In the genomic region with DNA sequence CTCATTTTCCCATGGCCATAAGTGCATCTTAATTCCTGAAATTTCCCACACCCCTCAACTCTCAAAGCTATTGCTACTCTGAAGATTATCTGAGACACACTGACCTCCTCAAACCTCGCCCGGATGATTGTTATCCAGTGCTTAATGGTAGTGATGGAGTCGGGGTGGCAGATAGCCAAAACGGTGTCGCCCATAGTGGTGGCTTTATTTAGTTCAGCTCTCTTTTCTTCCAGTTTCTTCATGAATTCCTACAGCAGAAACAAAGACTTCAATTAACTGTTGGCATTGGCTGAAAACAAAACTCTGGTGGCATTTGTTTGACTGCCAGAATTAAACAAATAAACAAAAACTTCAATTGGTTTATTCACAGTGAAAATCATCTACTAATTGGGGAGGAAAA, we compare ENCODE assay signal across 18 cellular contexts.
"Had no signal": no experiment of that assay in that cellular context is flagged by ENCODE, and none has a peak within 500 bp of the region (broad histone marks: within the 10 kb centered on the region; RNA-seq: fewer than 3 reads in every experiment).

No MANE protein-coding gene starts in this region.

- H3K27me3 ChIP-seq: colonic mucosa, neural progenitor cell, ovary, right lobe of liver, tibial artery, upper lobe of left lung, uterus had no signal

- H3K36me3 Mint-ChIP-seq: natural killer cell treated with Interleukin-12 subunit alpha and Interleukin-12 subunit beta and Interleukin-15 and Interleukin-18, amount 100 ng/mL, for 72 hours; stimulated activated effector memory CD8-positive, alpha-beta T cell treated with anti-CD3 and anti-CD28 coated beads, Interleukin-12 subunit alpha, Interleukin-12 subunit beta, amount 100 ng/mL, for 72 hours had no signal

- H3K4me3 ChIP-seq: colonic mucosa, neural progenitor cell, ovary, prostate gland, right lobe of liver, tibial artery, upper lobe of left lung, uterus had no signal

- ATAC-seq: natural killer cell treated with Interleukin-12 subunit alpha and Interleukin-12 subunit beta and Interleukin-15 and Interleukin-18, amount 100 ng/mL, for 72 hours; right lobe of liver; stimulated activated effector memory CD8-positive, alpha-beta T cell treated with anti-CD3 and anti-CD28 coated beads, Interleukin-12 subunit alpha, Interleukin-12 subunit beta, amount 100 ng/mL, for 72 hours; stimulated activated naive CD8-positive, alpha-beta T cell treated with anti-CD3 and anti-CD28 coated beads, Interleukin-15, Interleukin-2, amounts not matched to agents 100 U/mL and 50 U/mL, for 24 hours had no signal

- H3K36me3 ChIP-seq: colonic mucosa, ovary, prostate gland, uterus had no signal

- H3K27me3 Mint-ChIP-seq: natural killer cell treated with Interleukin-12 subunit alpha and Interleukin-12 subunit beta and Interleukin-15 and Interleukin-18, amount 100 ng/mL, for 72 hours had no signal

- DNase-seq: colonic mucosa; effector CD8-positive, alpha-beta T cell; foreskin melanocyte; islet precursor cell; mammary epithelial cell; ovary; retina; right lobe of liver; stimulated activated CD4-positive, alpha-beta T cell treated with anti-CD3 and anti-CD28 coated beads, Interleukin-4, amount 100 ng/mL, for 1 hour; stimulated activated CD8-positive, alpha-beta memory T cell treated with anti-CD3 and anti-CD28 coated beads, Interleukin-4, amount 100 ng/mL, for 48 hours; stimulated activated naive CD8-positive, alpha-beta T cell treated with anti-CD3 and anti-CD28 coated beads, Interleukin-15, Interleukin-2, amounts not matched to agents 100 U/mL and 50 U/mL, for 24 hours; tibial artery; uterus had no signal

- H3K4me1 Mint-ChIP-seq: neural progenitor cell; stimulated activated effector memory CD8-positive, alpha-beta T cell treated with anti-CD3 and anti-CD28 coated beads, Interleukin-12 subunit alpha, Interleukin-12 subunit beta, amount 100 ng/mL, for 72 hours had no signal

- H3K9me3 ChIP-seq: colonic mucosa, ovary, prostate gland, right lobe of liver, tibial artery, upper lobe of left lung, uterus had no signal

- H3K4me1 ChIP-seq: colonic mucosa, neural progenitor cell, prostate gland, uterus had no signal

- H3K9me3 Mint-ChIP-seq: neural progenitor cell had no signal

- H3K27ac Mint-ChIP-seq: natural killer cell treated with Interleukin-12 subunit alpha and Interleukin-12 subunit beta and Interleukin-15 and Interleukin-18, amount 100 ng/mL, for 72 hours; neural progenitor cell; stimulated activated effector memory CD8-positive, alpha-beta T cell treated with anti-CD3 and anti-CD28 coated beads, Interleukin-12 subunit alpha, Interleukin-12 subunit beta, amount 100 ng/mL, for 72 hours had no signal

- H3K27ac ChIP-seq: colonic mucosa, neural progenitor cell, ovary, prostate gland, tibial artery, upper lobe of left lung had no signal

- H3K4me3 Mint-ChIP-seq: natural killer cell treated with Interleukin-12 subunit alpha and Interleukin-12 subunit beta and Interleukin-15 and Interleukin-18, amount 100 ng/mL, for 72 hours; neural progenitor cell; stimulated activated effector memory CD8-positive, alpha-beta T cell treated with anti-CD3 and anti-CD28 coated beads, Interleukin-12 subunit alpha, Interleukin-12 subunit beta, amount 100 ng/mL, for 72 hours had no signal
